ENCODE assay signal across 8 cellular contexts in the genomic region with DNA sequence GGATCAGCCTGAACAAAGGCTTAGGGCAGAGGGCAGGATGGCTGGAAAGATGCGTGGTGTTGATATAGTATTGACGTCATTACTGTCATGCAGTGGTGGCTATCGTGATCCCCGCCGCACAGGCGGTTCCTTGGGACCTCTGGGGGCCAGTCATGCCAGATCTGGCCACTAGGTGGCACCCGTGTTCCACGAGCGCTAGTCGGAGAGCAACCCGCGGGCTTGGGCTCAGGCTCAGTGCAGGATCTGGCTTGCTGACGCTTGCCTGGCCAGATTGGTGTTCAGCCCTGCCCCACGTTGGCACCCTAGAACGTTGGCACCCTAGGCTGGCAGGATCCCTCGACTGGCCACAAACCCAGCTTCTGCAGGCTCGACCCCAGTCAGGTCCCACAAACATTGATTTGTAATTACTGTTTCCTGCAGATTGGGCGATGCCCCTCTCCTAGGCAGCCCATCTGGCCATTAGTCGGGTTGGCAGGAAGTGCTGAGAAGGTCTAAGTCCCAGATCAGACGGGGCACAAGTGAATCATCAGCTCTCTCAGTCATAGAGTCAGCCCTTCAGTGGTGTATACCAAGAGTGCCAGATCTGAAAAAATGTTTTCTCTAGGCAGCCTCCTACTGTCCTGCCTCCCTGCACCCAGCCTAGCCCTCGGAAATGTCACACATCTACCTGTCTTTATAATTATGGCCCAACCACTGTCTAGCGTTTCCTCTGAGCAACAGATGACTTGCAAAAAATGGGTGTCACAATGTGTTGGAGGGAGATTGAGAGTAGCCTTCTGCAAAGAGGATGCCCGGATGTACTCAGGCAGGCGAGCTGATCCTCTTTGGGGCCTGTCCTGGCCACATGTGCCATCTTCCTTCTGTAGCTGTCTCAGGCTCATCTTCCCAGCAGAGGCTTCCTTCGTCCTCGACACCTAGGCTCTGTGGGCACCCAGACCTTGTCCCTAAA.
DNase-seq lines count a peak whose midpoint lies in the region; ATAC-seq and TF ChIP-seq lines count a peak whose summit lies in the region.

No MANE protein-coding gene starts in this region.

- H3K9me3 ChIP-seq in AG04450 (ENCODE audit: control insufficient read depth, insufficient read depth, low read length) (no peaks in the 10 kb centered on the region), breast epithelium (no peaks in the 10 kb centered on the region)

- DNase-seq in AG04450 (ENCODE audit: low read depth, low spot score) (peak; percentile 32), NCI-H2107 treated with DMSO at 0.1 percent for 48 hours (lab: John Stamatoyannopoulos, UW; ENCODE audit: unreplicated experiment) (peak; percentile 46), breast epithelium (ENCODE audit: low spot score in 2 of 2) (peak; percentile 55 to 84), kidney epithelial cell (ENCODE audit: low read depth) (peak; percentile 12)
- peak; percentile 90 to 91 for DNase-seq in stimulated activated CD4-positive, alpha-beta T cell treated with anti-CD3 and anti-CD28 coated beads, Interleukin-2, amount 100 ng/mL, for 24 hours

- peaks cover 2% of the 10 kb centered on the region for H3K27me3 ChIP-seq in AG04450 (ENCODE audit: control insufficient read depth, insufficient read depth, low read length)
- no peaks in the 10 kb centered on the region for H3K27me3 ChIP-seq in breast epithelium
- no peaks in the 10 kb centered on the region for H3K27me3 ChIP-seq in kidney epithelial cell (ENCODE audit: control insufficient read depth, insufficient read depth, low read length)

- TF ChIP-seq CTCF in AG04450 (IDR thresholded peaks at IDR 0.05; ENCODE audit: low read depth, low read length) = peak; percentile 99
- peak; percentile 99 for TF ChIP-seq CTCF in WI38 (IDR thresholded peaks at IDR 0.05; ENCODE audit: low read depth, low read length)
- TF ChIP-seq CTCF in breast epithelium (IDR thresholded peaks at IDR 0.05) = peak; percentile 96 to 99 (median 97)
- peak; percentile 98 for TF ChIP-seq CTCF in kidney epithelial cell (IDR thresholded peaks at IDR 0.05; ENCODE audit: insufficient read depth, low read length, poor library complexity, severe bottlenecking)

- POLR2A ChIA-PET in AG04450 (lab: Yijun Ruan, JAX) = no interaction called here

- H3K4me3 ChIP-seq in AG04450 (ENCODE audit: low read depth, low read length) (no peak overlapping the region), WI38 (ENCODE audit: low read depth, low read length) (no peak overlapping the region), breast epithelium (no peak overlapping the region), kidney epithelial cell (ENCODE audit: low read depth, low read length) (no peak overlapping the region)

- H3K36me3 ChIP-seq in breast epithelium (no peaks in the 10 kb centered on the region), kidney epithelial cell (ENCODE audit: control insufficient read depth, insufficient read depth, low read length) (no peaks in the 10 kb centered on the region)

- CTCF ChIA-PET in AG04450 (lab: Charles Lee) = interaction anchor here (0.6 to 4.7 kb wide), 22 partner anchors 14 to 1841 kb away, joined by 3 to 106 read pairs (median 3); no protein-coding TSS in a partner anchor

- intact Hi-C loops in breast epithelium (cut with DNase I; ENCODE audit: low total_unique reads) = no loop called here

- no peaks in the 10 kb centered on the region for H3K4me1 ChIP-seq in breast epithelium

- H3K27ac ChIP-seq in AG04450 (ENCODE audit: low read depth, low read length) = no peak overlapping the region
- no peak overlapping the region for H3K27ac ChIP-seq in breast epithelium

- no peak for TF ChIP-seq POLR2A in breast epithelium (IDR thresholded peaks at IDR 0.05)

- ATAC-seq in GM18517 (IDR thresholded peaks at IDR 0.05; ENCODE audit: unreplicated experiment) (peak; percentile 96), HG03025 (IDR thresholded peaks at IDR 0.05; ENCODE audit: low FRiP score, unreplicated experiment) (peak; percentile 92)

Comparison
In these comparisons a context has a peak if more than half of its experiments do, and no peak if none do; other contexts are left out.
1. DNase-seq: peak in every context shown above with its lines; median percentile 90 in stimulated activated CD4-positive, alpha-beta T cell treated with anti-CD3 and anti-CD28 coated beads, Interleukin-2, amount 100 ng/mL, for 24 hours; 70 in breast epithelium; 46 in NCI-H2107 treated with DMSO at 0.1 percent for 48 hours; 32 in AG04450; 12 in kidney epithelial cell.